ENCODE assay signal across 8 cellular contexts in genomic region chr6:7137335-7138106, GRCh38. TPM values are rescaled to one million over a fixed set of nuclear protein-coding genes. Genes with fewer than 3 reads are reported as not detected.
DNase-seq lines count a peak whose midpoint lies in the region; ATAC-seq and TF ChIP-seq lines count a peak whose summit lies in the region.

No MANE protein-coding gene starts in this region.

- BruUV-seq in Calu3 (replicated peaks; lab: Mats Ljungman, UMichigan) = no TSS peak

- CTCF ChIA-PET in Calu3 (lab: Charles Lee) (interaction anchor here (1.4 to 1.8 kb wide), 2 partner anchors 10 to 99 kb away, joined by 4 to 9 read pairs; no protein-coding TSS in a partner anchor), WTC11 (lab: Charles Lee) (interaction anchor here (0.7 to 1.7 kb wide), 2 partner anchors 18 to 102 kb away, joined by 3 to 4 read pairs; no protein-coding TSS in a partner anchor)

- no peak for TF ChIP-seq CTCF in Calu3 (IDR thresholded peaks at IDR 0.05; ENCODE audit: unreplicated experiment)
- TF ChIP-seq CTCF in WTC11 (IDR thresholded peaks at IDR 0.05) = no peak
- no peak for TF ChIP-seq CTCF in colonic mucosa (IDR thresholded peaks at IDR 0.05)
- TF ChIP-seq CTCF in mucosa of descending colon (IDR thresholded peaks at IDR 0.05) = no peak

- H3K4me3 Mint-ChIP-seq in Calu3 (ENCODE audit: low read depth, unreplicated experiment) (peak overlapping the region; percentile 44), IgD-negative memory B cell (peak overlapping the region; percentile 75 to 97 (median 85)), WTC11 (peak overlapping the region; percentile 43)
- H3K4me3 Mint-ChIP-seq in stimulated activated naive CD8-positive, alpha-beta T cell treated with anti-CD3 and anti-CD28 coated beads, Interleukin-15, Interleukin-2, amounts not matched to agents 100 ng/mL and 50 ng/mL, for 24 hours = peak overlapping the region; percentile 72

- H3K36me3 ChIP-seq in colonic mucosa = no peaks in the 10 kb centered on the region
- no peaks in the 10 kb centered on the region for H3K36me3 ChIP-seq in mucosa of descending colon (ENCODE audit: low read depth)

- H3K4me1 Mint-ChIP-seq in Calu3 (ENCODE audit: low read depth, unreplicated experiment) (peaks cover 9% of the 10 kb centered on the region), IgD-negative memory B cell (peaks cover 45 to 60% (median 60%) of the 10 kb centered on the region in 3 donors), WTC11 (peaks cover 61% of the 10 kb centered on the region)
- peaks cover 92% of the 10 kb centered on the region for H3K4me1 Mint-ChIP-seq in stimulated activated naive CD8-positive, alpha-beta T cell treated with anti-CD3 and anti-CD28 coated beads, Interleukin-15, Interleukin-2, amounts not matched to agents 100 ng/mL and 50 ng/mL, for 24 hours (ENCODE audit: low read depth)

- ATAC-seq in GM21515 (IDR thresholded peaks at IDR 0.05; ENCODE audit: unreplicated experiment) (peak; percentile 44), WTC11 (peak; percentile 46), mucosa of descending colon (peak; percentile 16)

- H3K36me3 Mint-ChIP-seq in Calu3 (ENCODE audit: insufficient read depth, unreplicated experiment) (peaks cover 14% of the 10 kb centered on the region), IgD-negative memory B cell (no peaks in the 10 kb centered on the region), WTC11 (no peaks in the 10 kb centered on the region)
- H3K36me3 Mint-ChIP-seq in stimulated activated naive CD8-positive, alpha-beta T cell treated with anti-CD3 and anti-CD28 coated beads, Interleukin-15, Interleukin-2, amounts not matched to agents 100 ng/mL and 50 ng/mL, for 24 hours (ENCODE audit: low read depth) = peaks cover 7% of the 10 kb centered on the region

- no peaks in the 10 kb centered on the region for H3K27me3 ChIP-seq in colonic mucosa

- no peak overlapping the region for H3K4me3 ChIP-seq in colonic mucosa
- H3K4me3 ChIP-seq in mucosa of descending colon = no peak overlapping the region

- POLR2A ChIA-PET in WTC11 (lab: Charles Lee) = interaction anchor here (0.6 to 1.4 kb wide), 3 partner anchors 18 to 82 kb away, joined by 3 to 4 read pairs (median 4); no protein-coding TSS in a partner anchor

- H3K9me3 Mint-ChIP-seq in Calu3 (ENCODE audit: low read depth, unreplicated experiment) (no peaks in the 10 kb centered on the region), IgD-negative memory B cell (no peaks in the 10 kb centered on the region), WTC11 (no peaks in the 10 kb centered on the region)
- no peaks in the 10 kb centered on the region for H3K9me3 Mint-ChIP-seq in stimulated activated naive CD8-positive, alpha-beta T cell treated with anti-CD3 and anti-CD28 coated beads, Interleukin-15, Interleukin-2, amounts not matched to agents 100 ng/mL and 50 ng/mL, for 24 hours

- H3K27ac Mint-ChIP-seq in Calu3 (ENCODE audit: unreplicated experiment) (peak overlapping the region; percentile 4), IgD-negative memory B cell (peak overlapping the region; percentile 93 to 98 (median 94)), WTC11 (peak overlapping the region; percentile 97)
- H3K27ac Mint-ChIP-seq in stimulated activated naive CD8-positive, alpha-beta T cell treated with anti-CD3 and anti-CD28 coated beads, Interleukin-15, Interleukin-2, amounts not matched to agents 100 ng/mL and 50 ng/mL, for 24 hours = peak overlapping the region; percentile 93

- DNase-seq in Calu3 = no peak
- no peak for DNase-seq in WTC11 (ENCODE audit: low spot score)
- peak; percentile 69 for DNase-seq in colonic mucosa
- DNase-seq in mucosa of descending colon = peak; percentile 59 to 73 (median 60)
- no peak for DNase-seq in COLO829 (ENCODE audit: low spot score)

- H3K4me1 ChIP-seq in colonic mucosa (peaks cover 18% of the 10 kb centered on the region), mucosa of descending colon (ENCODE audit: low read depth) (peaks cover 57% of the 10 kb centered on the region)

- peak overlapping the region; percentile 76 for H3K27ac ChIP-seq in colonic mucosa

- intact Hi-C loops in Calu3 (cut with micrococcal nuclease; ENCODE audit: unreplicated experiment) = loop anchor here (2.0 kb wide), 1 partner anchor 25 kb away; no protein-coding TSS in a partner anchor
- intact Hi-C loops in colonic mucosa (cut with DNase I) = no loop called here
- intact Hi-C loops in mucosa of descending colon (cut with DNase I, micrococcal nuclease) = no loop called here

- H3K27me3 Mint-ChIP-seq in Calu3 (ENCODE audit: unreplicated experiment) (no peaks in the 10 kb centered on the region), IgD-negative memory B cell (no peaks in the 10 kb centered on the region), WTC11 (ENCODE audit: low read depth) (no peaks in the 10 kb centered on the region)
- H3K27me3 Mint-ChIP-seq in stimulated activated naive CD8-positive, alpha-beta T cell treated with anti-CD3 and anti-CD28 coated beads, Interleukin-15, Interleukin-2, amounts not matched to agents 100 ng/mL and 50 ng/mL, for 24 hours = no peaks in the 10 kb centered on the region

- H3K9ac ChIP-seq in colonic mucosa (ENCODE audit: low read depth in 2 of 2, low read length in 2 of 2) = peak overlapping the region in 1 of 2 donors; percentile 52

- H3K9me3 ChIP-seq in colonic mucosa (no peaks in the 10 kb centered on the region), mucosa of descending colon (no peaks in the 10 kb centered on the region)

TF ChIP-seq in WTC11, 78 proteins besides CTCF, POLR2A, EP300 and RAD21:
- TF ChIP-seq NR3C1 (CRISPR knock-in tag; conservative IDR thresholded peaks at IDR 0.05; ENCODE audit: low read depth) = no peak
- no peak for TF ChIP-seq HMGXB4 (CRISPR knock-in tag; IDR thresholded peaks at IDR 0.05)
- TF ChIP-seq FOXJ3 (CRISPR knock-in tag; IDR thresholded peaks at IDR 0.05; ENCODE audit: borderline replicate concordance) = no peak
- TF ChIP-seq ELF4 (CRISPR knock-in tag; IDR thresholded peaks at IDR 0.05; ENCODE audit: low read depth) = no peak
- no peak for TF ChIP-seq ESRRA (CRISPR knock-in tag; IDR thresholded peaks at IDR 0.05; ENCODE audit: borderline replicate concordance)
- TF ChIP-seq ZBTB21 (CRISPR knock-in tag; IDR thresholded peaks at IDR 0.05; ENCODE audit: borderline replicate concordance) = no peak
- no peak for TF ChIP-seq ATF6 (CRISPR knock-in tag; IDR thresholded peaks at IDR 0.05)
- TF ChIP-seq GRHL2 (CRISPR knock-in tag; IDR thresholded peaks at IDR 0.05; ENCODE audit: insufficient replicate concordance, severe bottlenecking) = no peak
- no peak for TF ChIP-seq MYBL2 (CRISPR knock-in tag; IDR thresholded peaks at IDR 0.05)
- TF ChIP-seq TCF7 (CRISPR knock-in tag; IDR thresholded peaks at IDR 0.05; ENCODE audit: low read depth) = no peak
- no peak for TF ChIP-seq CREB1 (CRISPR knock-in tag; IDR thresholded peaks at IDR 0.05)

RNA-seq across cellular contexts. Expression of gene RREB1, which starts 29.8 kb away (rescaled TPM):
- 38.4 and 42.9 TPM in 2 replicates for total RNA-seq in Calu3 (2022)
- 6.1 TPM for polyA plus RNA-seq in IgD-negative memory B cell
- 38.5 to 39.4 TPM (median 39.4 TPM) in 3 replicates for total RNA-seq in WTC11 (2021)
- 10 to 100 TPM; 79.0 to 81.3 TPM for total RNA-seq in colonic mucosa
- total RNA-seq in mucosa of descending colon = 10 to 100 TPM; 64.9 to 85.9 (median 74.7) TPM

Comparison
In these comparisons a context has a peak if more than half of its experiments do, and no peak if none do; other contexts are left out.
1. DNase-seq: peak in colonic mucosa (single experiment) and mucosa of descending colon (3 of 3); none in Calu3 (single experiment), WTC11 (single experiment) and COLO829 (single experiment).
2. H3K27ac Mint-ChIP-seq: peak in every context shown above with its lines; median percentile 97 in WTC11; 94 in IgD-negative memory B cell; 93 in stimulated activated naive CD8-positive, alpha-beta T cell treated with anti-CD3 and anti-CD28 coated beads, Interleukin-15, Interleukin-2, amounts not matched to agents 100 ng/mL and 50 ng/mL, for 24 hours; 4 in Calu3.
3. Peak in every context shown above with its lines, with median percentiles within 50 percentile points of each other: H3K4me3 Mint-ChIP-seq and ATAC-seq.